Comparison of ENCODE assay signal across 8 cellular contexts in the genomic region with DNA sequence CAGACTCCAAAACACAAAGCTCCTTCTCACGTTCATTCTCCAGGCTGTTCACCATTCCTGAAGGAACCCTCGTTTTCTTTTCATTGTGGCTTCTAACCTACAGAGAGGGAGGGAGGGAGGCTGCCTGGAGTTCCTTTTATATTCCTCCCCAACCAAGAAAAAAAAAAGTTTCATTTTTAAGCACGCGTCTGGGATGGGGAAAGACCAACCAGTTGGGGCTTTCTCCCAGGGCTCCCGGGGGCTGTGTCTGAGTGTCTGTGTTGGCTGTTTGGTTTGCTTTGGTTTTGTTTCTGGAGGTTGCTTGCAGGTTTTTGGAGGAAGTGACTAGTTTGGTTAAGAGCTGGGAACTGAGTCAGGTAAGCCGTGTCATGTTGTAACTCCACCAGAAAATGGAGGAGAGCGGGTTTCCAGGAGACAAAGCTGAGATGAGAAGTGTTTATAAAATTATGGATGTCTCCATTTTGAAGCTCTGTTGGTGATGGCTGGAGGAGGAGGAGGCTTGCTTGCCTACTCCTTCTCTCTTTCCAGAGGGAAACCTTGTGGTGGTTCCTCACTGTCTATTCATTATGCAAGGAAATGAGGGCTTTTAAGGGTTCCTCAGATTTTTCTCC. TPM values are rescaled to one million over a fixed set of nuclear protein-coding genes. Genes with fewer than 3 reads are reported as not detected.
DNase-seq lines count a peak whose midpoint lies in the region; ATAC-seq, FAIRE-seq and TF ChIP-seq lines count a peak whose summit lies in the region.

No MANE protein-coding gene starts in this region.

- ATAC-seq in pancreas (peak in 1 of 4 donors; percentile 2), HG03354 (IDR thresholded peaks at IDR 0.05; ENCODE audit: poor library complexity, severe bottlenecking, unreplicated experiment) (no peak), HG03108 (IDR thresholded peaks at IDR 0.05; ENCODE audit: unreplicated experiment) (no peak), HG02852 (IDR thresholded peaks at IDR 0.05; ENCODE audit: unreplicated experiment) (no peak)

- H3K27ac ChIP-seq in SJCRH30 = peak overlapping the region; percentile 83
- H3K27ac ChIP-seq in pancreas = peak overlapping the region in 3 of 4 donors; percentile 33 to 76 (median 72)

- H3K4me1 ChIP-seq in SJCRH30 (no peaks in the 10 kb centered on the region), pancreas (peaks cover 4 to 19% (median 10%) of the 10 kb centered on the region in 3 donors)

- peak; percentile 75 for DNase-seq in NCI-H1092 treated with DMSO at 0.1 percent for 48 hours (lab: John Stamatoyannopoulos, UW)
- no peak for DNase-seq in NCI-H1092 (lab: John Stamatoyannopoulos, UW)
- peak; percentile 34 to 61 for DNase-seq in SJCRH30
- DNase-seq in fibroblast of villous mesenchyme (ENCODE audit: low read depth) = peak; percentile 55
- no peak for DNase-seq in pancreas

- intact Hi-C loops in pancreas (cut with DNase I) = no loop called here

- TF ChIP-seq CTCF in fibroblast of villous mesenchyme (IDR thresholded peaks at IDR 0.05; ENCODE audit: insufficient read depth, low read depth, low read length) (no peak), pancreas (IDR thresholded peaks at IDR 0.05) (no peak)

- H3K36me3 ChIP-seq in SJCRH30 (peaks cover 2% of the 10 kb centered on the region; the same call in 1 of the 2 replicates), pancreas (no peaks in the 10 kb centered on the region)

- no peak for FAIRE-seq in pancreas (lab: Jason Lieb, UNC)

- H3K27me3 ChIP-seq in SJCRH30 (no peaks in the 10 kb centered on the region), pancreas (peaks cover 0 to 10% (median 2%) of the 10 kb centered on the region in 4 donors)

- H3K4me3 ChIP-seq in SJCRH30 (peak overlapping the region; percentile 75), fibroblast of villous mesenchyme (ENCODE audit: low read depth, low read length) (peak overlapping the region; percentile 85), pancreas (peak overlapping the region; percentile 10 to 59 (median 52))

- 35 to 37% methylated on average over 7 of the region's 7 CpGs for WGBS in pancreas, 2 donors

- H3K9me3 ChIP-seq in SJCRH30 (replicated peaks) (no peaks in the 10 kb centered on the region), pancreas (no peaks in the 10 kb centered on the region)

RNA-seq across cellular contexts. Expression of a gene that starts 1.7 kb away (rescaled TPM):
- 26.8 and 27.4 TPM in 2 replicates for total RNA-seq in SJCRH30 (2014; rRNA removed; shearing (Covaris generic))
- 16.4 and 32.4 TPM in 2 replicates for total RNA-seq in fibroblast of villous mesenchyme
- 10 to 100 TPM in 1 of 6 donors, 1 to 10 TPM in 5; 3.2 to 12.6 (median 4.9) TPM for total RNA-seq in pancreas
- 1 to 10 TPM; 1.6 to 1.7 TPM for polyA plus RNA-seq in pancreas

Comparison
In these comparisons a context has a peak if more than half of its experiments do, and no peak if none do; other contexts are left out.
1. DNase-seq: peak in NCI-H1092 treated with DMSO at 0.1 percent for 48 hours (single experiment), SJCRH30 (2 of 2) and fibroblast of villous mesenchyme (single experiment); none in NCI-H1092 (single experiment) and pancreas (0 of 6).
2. Peak in every context shown above with its lines, with median percentiles within 50 percentile points of each other: H3K4me3 ChIP-seq.